9 cellular contexts compared by ENCODE assay signal in the genomic region with DNA sequence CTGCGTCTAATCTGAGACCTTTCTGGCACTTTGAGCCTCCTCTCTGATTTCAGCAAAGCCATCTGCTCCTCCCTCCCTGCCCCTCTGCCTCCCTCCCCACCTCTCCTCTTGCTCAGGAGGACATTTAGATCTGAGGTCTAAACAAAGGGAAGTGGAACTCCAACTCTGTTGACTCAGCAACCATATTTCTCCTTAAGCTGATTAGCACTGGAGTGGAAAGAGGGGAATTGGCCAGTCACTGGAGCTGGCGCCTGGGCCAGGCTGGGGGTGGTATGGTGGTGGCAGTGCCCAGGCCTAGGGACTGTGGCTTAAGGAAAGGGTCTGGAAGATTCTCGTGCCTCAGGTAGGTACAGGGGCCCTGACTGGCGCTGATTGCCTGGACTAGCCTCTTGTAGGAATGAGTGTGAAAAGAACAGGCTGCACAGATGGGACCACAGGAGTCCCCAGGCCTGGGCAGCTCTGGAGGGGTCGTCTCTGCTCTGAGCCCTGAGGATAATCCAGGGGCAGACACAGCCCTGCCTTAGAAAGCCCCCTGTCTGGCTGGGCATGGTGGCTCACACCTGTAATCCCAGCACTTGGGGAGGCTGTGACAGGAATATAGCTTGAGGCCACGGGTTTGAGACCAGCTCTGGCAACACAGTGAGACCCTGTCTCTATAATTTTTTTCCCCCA. TPM values are rescaled to one million over a fixed set of nuclear protein-coding genes. Genes with fewer than 3 reads are reported as not detected.
DNase-seq lines count a peak whose midpoint lies in the region; ATAC-seq and TF ChIP-seq lines count a peak whose summit lies in the region.
"Had no signal": no experiment of that assay in that cellular context is flagged by ENCODE, and none has a peak within 500 bp of the region (broad histone marks: within the 10 kb centered on the region; RNA-seq: fewer than 3 reads in every experiment).

No MANE protein-coding gene starts in this region.

- H3K27ac ChIP-seq in spleen, result peak overlapping the region in 2 of 8 donors; percentile 33 to 40

- H3K4me3 ChIP-seq in HAP-1, result no peak overlapping the region
- H3K4me3 ChIP-seq in spleen, result no peak overlapping the region

- no peaks in the 10 kb centered on the region for H3K9me3 Mint-ChIP-seq in activated naive CD8-positive, alpha-beta T cell treated with anti-CD3 and anti-CD28 coated beads for 36 hours
- H3K9me3 Mint-ChIP-seq in nephron progenitor cell, result no peaks in the 10 kb centered on the region

- H3K4me1 Mint-ChIP-seq in activated naive CD8-positive, alpha-beta T cell treated with anti-CD3 and anti-CD28 coated beads for 36 hours, result peaks cover 28% of the 10 kb centered on the region
- peaks cover 92% of the 10 kb centered on the region for H3K4me1 Mint-ChIP-seq in nephron progenitor cell

- intact Hi-C loops in spleen (cut with DNase I; ENCODE audit: low total_unique reads), result loop anchor here (10.0 kb wide), 1 partner anchor 50 kb away; the partner anchor contains the start of gene INSRR

- H3K4me3 Mint-ChIP-seq in activated naive CD8-positive, alpha-beta T cell treated with anti-CD3 and anti-CD28 coated beads for 36 hours, result no peak overlapping the region
- H3K4me3 Mint-ChIP-seq in nephron progenitor cell, result peak overlapping the region; percentile 19

- H3K27me3 Mint-ChIP-seq in activated naive CD8-positive, alpha-beta T cell treated with anti-CD3 and anti-CD28 coated beads for 36 hours, result no peaks in the 10 kb centered on the region
- H3K27me3 Mint-ChIP-seq in nephron progenitor cell (ENCODE audit: low read depth, poor library complexity), result peaks cover 4% of the 10 kb centered on the region

- H3K4me1 ChIP-seq in HAP-1 (no peaks in the 10 kb centered on the region), spleen (peaks cover 0 to 54% (median 13%) of the 10 kb centered on the region in 6 donors)

- in situ Hi-C loops in HAP-1 (cut with MboI; ENCODE audit: low sequenced_read_pairs), result no loop called here

- no peak for ATAC-seq in GM19328 (IDR thresholded peaks at IDR 0.05; ENCODE audit: unreplicated experiment)
- ATAC-seq: Panc1 had no signal

- DNase-seq in DMS153 treated with DMSO at 0.1 percent for 48 hours (lab: John Stamatoyannopoulos, UW; ENCODE audit: unreplicated experiment) (peak; percentile 26), NCI-H2171 treated with DMSO at 0.1 percent for 48 hours (lab: John Stamatoyannopoulos, UW) (peak; percentile 93), nephron progenitor cell (no peak), HAP-1 (ENCODE audit: low spot score in 2 of 2) (no peak), HuH-7 (ENCODE audit: low spot score) (no peak), spleen (no peak)
- no peak for DNase-seq in activated naive CD8-positive, alpha-beta T cell treated with anti-CD3 and anti-CD28 coated beads for 36 hours

- H3K27ac Mint-ChIP-seq in activated naive CD8-positive, alpha-beta T cell treated with anti-CD3 and anti-CD28 coated beads for 36 hours, result peak overlapping the region; percentile 13
- peak overlapping the region; percentile 82 for H3K27ac Mint-ChIP-seq in nephron progenitor cell

- H3K36me3 ChIP-seq in HAP-1 (replicated peaks) (peaks cover 23% of the 10 kb centered on the region), spleen (peaks cover 0 to 49% (median 22%) of the 10 kb centered on the region in 6 donors)

- H3K27me3 ChIP-seq in HAP-1 (ENCODE audit: low read depth) (no peaks in the 10 kb centered on the region), spleen (replicated peaks in 1 of 7) (no peaks in the 10 kb centered on the region)

- TF ChIP-seq POLR2A in spleen (IDR thresholded peaks at IDR 0.05), result no peak

- H3K36me3 Mint-ChIP-seq in activated naive CD8-positive, alpha-beta T cell treated with anti-CD3 and anti-CD28 coated beads for 36 hours, result peaks cover 37% of the 10 kb centered on the region
- H3K36me3 Mint-ChIP-seq in nephron progenitor cell (ENCODE audit: low read depth), result peaks cover 15% of the 10 kb centered on the region

- TF ChIP-seq CTCF in nephron progenitor cell (IDR thresholded peaks at IDR 0.05), result no peak
- TF ChIP-seq CTCF in spleen (IDR thresholded peaks at IDR 0.05 in 8 of 11, conservative IDR thresholded peaks at IDR 0.05 in 3 of 11), result no peak

- 47 to 65% (median 62%) methylated on average over 6 of the region's 6 CpGs for WGBS in spleen, 5 donors

- H3K9me3 ChIP-seq in HAP-1 (no peaks in the 10 kb centered on the region), spleen (no peaks in the 10 kb centered on the region)

RNA-seq across cellular contexts. Expression of gene SH2D2A, which starts 11.9 kb away (rescaled TPM):
- total RNA-seq in activated naive CD8-positive, alpha-beta T cell treated with anti-CD3 and anti-CD28 coated beads for 36 hours, result 100 to 1,000 TPM; 186 TPM
- 10 to 100 TPM; 10.4 to 22.1 (median 15.1) TPM for total RNA-seq in spleen
- polyA plus RNA-seq in spleen, result 1 to 10 TPM; 3.6 to 5.6 (median 5.2) TPM

RNA-seq across cellular contexts. Expression of gene PRCC, which starts 37.4 kb away (rescaled TPM):
- total RNA-seq in activated naive CD8-positive, alpha-beta T cell treated with anti-CD3 and anti-CD28 coated beads for 36 hours, result 10 to 100 TPM; 91.8 to 96.0 TPM
- total RNA-seq in spleen, result 10 to 100 TPM; 45.4 to 64.6 (median 57.9) TPM
- 10 to 100 TPM; 39.1 to 55.9 (median 52.5) TPM for polyA plus RNA-seq in spleen

RNA-seq across cellular contexts. Expression of gene HDGF, which starts 53.2 kb away (rescaled TPM):
- total RNA-seq in activated naive CD8-positive, alpha-beta T cell treated with anti-CD3 and anti-CD28 coated beads for 36 hours, result 100 to 1,000 TPM; 271 to 274 TPM
- total RNA-seq in spleen, result 100 to 1,000 TPM in 4 of 7 donors, 10 to 100 TPM in 3; 80.9 to 143 (median 110) TPM
- 100 to 1,000 TPM in 1 of 3 donors, 10 to 100 TPM in 2; 48.8 to 100 (median 66.0) TPM for polyA plus RNA-seq in spleen

RNA-seq across cellular contexts. Expression of gene INSRR, which starts 54.2 kb away (rescaled TPM):
- under 1 TPM; 0.12 to 0.20 TPM for total RNA-seq in activated naive CD8-positive, alpha-beta T cell treated with anti-CD3 and anti-CD28 coated beads for 36 hours
- total RNA-seq in spleen, result under 1 TPM in 3 of 7 donors, not detected in 4; 0.09 TPM
- polyA plus RNA-seq in spleen, result under 1 TPM in 1 of 3 donors, not detected in 2; under 0.01 TPM

RNA-seq across cellular contexts. Expression of gene NTRK1, which starts 56.0 kb away (rescaled TPM):
- 1 to 10 TPM; 3.4 to 4.0 TPM for total RNA-seq in activated naive CD8-positive, alpha-beta T cell treated with anti-CD3 and anti-CD28 coated beads for 36 hours
- total RNA-seq in spleen, result 1 to 10 TPM in 1 of 7 donors, under 1 TPM in 3, not detected in 3; 0.18 to 1.4 (median 0.48) TPM
- under 1 TPM in 2 of 3 donors, not detected in 1; 0.09 to 0.22 TPM for polyA plus RNA-seq in spleen

Comparison
In these comparisons a context has a peak if more than half of its experiments do, and no peak if none do; other contexts are left out.
1. DNase-seq: peak in DMS153 treated with DMSO at 0.1 percent for 48 hours (single experiment) and NCI-H2171 treated with DMSO at 0.1 percent for 48 hours (single experiment); none in activated naive CD8-positive, alpha-beta T cell treated with anti-CD3 and anti-CD28 coated beads for 36 hours (single experiment), nephron progenitor cell (single experiment), HAP-1 (0 of 2), HuH-7 (single experiment) and spleen (single experiment).
2. RNA of gene SH2D2A, which starts 11.9 kb away (total RNA-seq): 186 TPM in activated naive CD8-positive, alpha-beta T cell treated with anti-CD3 and anti-CD28 coated beads for 36 hours; 10.4 to 22.1 TPM in spleen; every median in the first group is over 4 times any median in the second.